12 cellular contexts compared by ENCODE assay signal in genomic region chr4:83961575-83961974, GRCh38.
DNase-seq lines count a peak whose midpoint lies in the region; ATAC-seq and TF ChIP-seq lines count a peak whose summit lies in the region.
"Had no signal": no experiment of that assay in that cellular context is flagged by ENCODE, and none has a peak within 500 bp of the region (broad histone marks: within the 10 kb centered on the region; RNA-seq: fewer than 3 reads in every experiment).

No MANE protein-coding gene starts in this region.

- no peak overlapping the region for H3K4me3 Mint-ChIP-seq in activated CD8-positive, alpha-beta T cell treated with anti-CD3 and anti-CD28 coated beads for 36 hours

- no peak overlapping the region for H3K27ac ChIP-seq in brain microvascular endothelial cell
- H3K27ac ChIP-seq in osteoblast (ENCODE audit: low read depth, low read length), result no peak overlapping the region
- H3K27ac ChIP-seq: cardiac muscle cell, prostate gland had no signal

- no peak overlapping the region for H3K4me2 ChIP-seq in osteoblast (ENCODE audit: insufficient read depth, low read length)

- H3K36me3 ChIP-seq in brain microvascular endothelial cell (replicated peaks) (no peaks in the 10 kb centered on the region), osteoblast (ENCODE audit: insufficient read depth, low read length) (no peaks in the 10 kb centered on the region)
- H3K36me3 ChIP-seq: cardiac muscle cell, prostate gland had no signal

- H3K79me2 ChIP-seq in osteoblast (ENCODE audit: insufficient read depth, low read length), result no peaks in the 10 kb centered on the region

- peak overlapping the region; percentile 35 for H2AFZ ChIP-seq in osteoblast (ENCODE audit: low read length)

- no peaks in the 10 kb centered on the region for H4K20me1 ChIP-seq in osteoblast (ENCODE audit: insufficient read depth, low read length)

- no peaks in the 10 kb centered on the region for H3K9me3 ChIP-seq in osteoblast (ENCODE audit: low read depth, low read length)
- H3K9me3 ChIP-seq: prostate gland had no signal

- no peak for ATAC-seq in activated CD8-positive, alpha-beta T cell treated with anti-CD3 and anti-CD28 coated beads for 36 hours

- intact Hi-C loops in activated CD8-positive, alpha-beta T cell treated with anti-CD3 and anti-CD28 coated beads for 36 hours (cut with micrococcal nuclease), result no loop called here

- in situ Hi-C loops in brain microvascular endothelial cell (cut with HindIII; ENCODE audit: low pct_ligation_motif_present, low sequenced_read_pairs), result no loop called here

- CTCF ChIA-PET in activated CD8-positive, alpha-beta T cell treated with anti-CD3 and anti-CD28 coated beads for 36 hours (lab: Charles Lee), result interaction anchor here (1.1 kb wide), 1 partner anchor 154 kb away, joined by 3 read pairs; no protein-coding TSS in a partner anchor

- H3K9me3 Mint-ChIP-seq in activated CD8-positive, alpha-beta T cell treated with anti-CD3 and anti-CD28 coated beads for 36 hours, result no peaks in the 10 kb centered on the region

- no peaks in the 10 kb centered on the region for H3K4me1 Mint-ChIP-seq in activated CD8-positive, alpha-beta T cell treated with anti-CD3 and anti-CD28 coated beads for 36 hours (ENCODE audit: low read depth)

- no peaks in the 10 kb centered on the region for H3K27me3 ChIP-seq in brain microvascular endothelial cell (replicated peaks)
- no peaks in the 10 kb centered on the region for H3K27me3 ChIP-seq in osteoblast (ENCODE audit: insufficient read depth, low read length)
- H3K27me3 ChIP-seq: cardiac muscle cell had no signal

- POLR2A ChIA-PET in activated CD8-positive, alpha-beta T cell treated with anti-CD3 and anti-CD28 coated beads for 36 hours (lab: Charles Lee), result no interaction called here

- H3K27ac Mint-ChIP-seq in activated CD8-positive, alpha-beta T cell treated with anti-CD3 and anti-CD28 coated beads for 36 hours, result no peak overlapping the region

- TF ChIP-seq CTCF in brain microvascular endothelial cell (IDR thresholded peaks at IDR 0.05; ENCODE audit: low read depth, low read length, missing control alignments) (peak; percentile 13), osteoblast (IDR thresholded peaks at IDR 0.05; ENCODE audit: extremely low read depth, low read depth, low read length) (peak; percentile 38), GM20000 (IDR thresholded peaks at IDR 0.05; ENCODE audit: extremely low read depth, missing control alignments) (no peak)
- no peak for TF ChIP-seq CTCF in activated CD8-positive, alpha-beta T cell treated with anti-CD3 and anti-CD28 coated beads for 36 hours (IDR thresholded peaks at IDR 0.05)

- DNase-seq in ELR (ENCODE audit: low read depth) (peak; percentile 52), NCI-H69 (lab: John Stamatoyannopoulos, UW) (peak; percentile 6), brain microvascular endothelial cell (peak; percentile 31), osteoblast (ENCODE audit: insufficient read length, low spot score, missing footprints) (no peak), GM20000 (ENCODE audit: low spot score) (no peak), NCI-H82 treated with DMSO at 0.1 percent for 48 hours (lab: John Stamatoyannopoulos, UW; ENCODE audit: unreplicated experiment) (no peak)
- no peak for DNase-seq in activated CD8-positive, alpha-beta T cell treated with anti-CD3 and anti-CD28 coated beads for 36 hours
- DNase-seq: GF-D8; NCI-H1092; NK-92 treated with Interleukin-12 subunit alpha and Interleukin-12 subunit beta, amount 100 ng/mL, for 24 hours had no signal

- H3K36me3 Mint-ChIP-seq in activated CD8-positive, alpha-beta T cell treated with anti-CD3 and anti-CD28 coated beads for 36 hours (ENCODE audit: low read depth), result no peaks in the 10 kb centered on the region

- H3K4me1 ChIP-seq in osteoblast (ENCODE audit: insufficient read depth, low read length), result no peaks in the 10 kb centered on the region
- H3K4me1 ChIP-seq: prostate gland had no signal

- no peaks in the 10 kb centered on the region for H3K27me3 Mint-ChIP-seq in activated CD8-positive, alpha-beta T cell treated with anti-CD3 and anti-CD28 coated beads for 36 hours

- no peak overlapping the region for H3K4me3 ChIP-seq in brain microvascular endothelial cell (ENCODE audit: low read depth, low read length)
- H3K4me3 ChIP-seq in osteoblast (ENCODE audit: insufficient read depth, low read length), result no peak overlapping the region
- H3K4me3 ChIP-seq: cardiac muscle cell, prostate gland had no signal

Comparison
In these comparisons a context has a peak if more than half of its experiments do, and no peak if none do; other contexts are left out.
1. DNase-seq: peak in ELR (single experiment), NCI-H69 (single experiment) and brain microvascular endothelial cell (single experiment); none in osteoblast (single experiment), GM20000 (single experiment), NCI-H82 treated with DMSO at 0.1 percent for 48 hours (single experiment) and activated CD8-positive, alpha-beta T cell treated with anti-CD3 and anti-CD28 coated beads for 36 hours (single experiment).
2. CTCF ChIP-seq: peak in brain microvascular endothelial cell (single experiment) and osteoblast (single experiment); none in GM20000 (single experiment) and activated CD8-positive, alpha-beta T cell treated with anti-CD3 and anti-CD28 coated beads for 36 hours (single experiment).